ENCODE assay signal across 9 cellular contexts in the genomic region with DNA sequence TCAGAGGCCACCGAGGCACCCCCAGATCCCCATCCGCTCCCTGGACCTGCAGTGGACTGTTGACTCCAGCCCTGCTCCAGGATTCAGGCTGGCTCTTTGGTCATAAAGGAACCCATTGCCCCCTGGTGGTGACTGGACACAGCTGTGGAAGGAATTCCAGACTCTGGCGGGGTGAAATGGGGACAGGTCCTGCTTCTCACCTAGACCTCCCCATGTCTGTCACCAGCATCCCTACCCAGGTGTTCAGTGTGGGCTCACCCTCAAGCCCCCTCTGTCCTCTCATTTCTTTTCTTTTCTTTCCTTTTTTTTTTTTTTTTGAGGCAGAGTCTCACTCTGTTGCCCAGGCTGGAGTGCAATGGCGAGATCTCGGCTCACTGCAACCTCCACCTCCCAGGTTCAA. TPM values are rescaled to one million over a fixed set of nuclear protein-coding genes. Genes with fewer than 3 reads are reported as not detected.
DNase-seq lines count a peak whose midpoint lies in the region; ATAC-seq and TF ChIP-seq lines count a peak whose summit lies in the region.
"Had no signal": no experiment of that assay in that cellular context is flagged by ENCODE, and none has a peak within 500 bp of the region (broad histone marks: within the 10 kb centered on the region; RNA-seq: fewer than 3 reads in every experiment).

No MANE protein-coding gene starts in this region.

- H3K9me3 ChIP-seq in IMR-90 (ENCODE audit: control insufficient read depth, insufficient read depth, low read length) (no peaks in the 10 kb centered on the region), Peyer's patch (no peaks in the 10 kb centered on the region), uterus (no peaks in the 10 kb centered on the region)

- CTCF ChIA-PET in IMR-90 (lab: Yijun Ruan, JAX) = interaction anchor here (0.6 to 1.3 kb wide), 5 partner anchors 9 to 189 kb away, joined by 3 to 6 read pairs (median 3); a partner anchor contains a TSS

- POLR2A ChIA-PET in IMR-90 (lab: Charles Lee; ENCODE audit: unreplicated experiment) = no interaction called here

- WGBS in IMR-90 (ENCODE audit: extremely low coverage in 2 of 2, insufficient read length in 1 of 2), 2 experiments = no CpG with 5 or more reads among the region's 5 CpGs

- intact Hi-C loops in IMR-90 (cut with micrococcal nuclease) = loop anchor here (1.0 to 5.0 kb wide), 3 partner anchors 61 to 134 kb away; a partner anchor contains a TSS
- intact Hi-C loops in uterus (cut with DNase I; ENCODE audit: low total_unique reads) = loop anchor here (2.0 kb wide), 1 partner anchor 78 kb away; no protein-coding TSS in a partner anchor

- BruUV-seq in IMR-90 (replicated peaks; lab: Mats Ljungman, UMichigan) = no TSS peak

- no peak overlapping the region for H3K56ac ChIP-seq in IMR-90 (ENCODE audit: extremely low read depth, insufficient read depth, low read length)

- H3K4ac ChIP-seq in IMR-90 (ENCODE audit: low read depth, low read length) = peak overlapping the region; percentile 90

- dilution Hi-C loops in IMR-90 (cut with HindIII; ENCODE audit: low sequenced_read_pairs, unreplicated experiment) = no loop called here

- H2BK15ac ChIP-seq in IMR-90 (ENCODE audit: low read depth, low read length) = peak overlapping the region; percentile 97; the same call in 2 of the 3 replicates

- peak overlapping the region in 1 of 2 experiments; percentile 76; a peak in 1 of 4 replicates for H4K8ac ChIP-seq in IMR-90 (ENCODE audit: low read depth in 2 of 2, low read length in 2 of 2)

- no peaks in the 10 kb centered on the region for H4K20me1 ChIP-seq in IMR-90 (ENCODE audit: insufficient read depth, low read length)

- H3K18ac ChIP-seq in IMR-90 (ENCODE audit: low read depth, low read length) = no peak overlapping the region

- no peaks in the 10 kb centered on the region for H3K36me3 Mint-ChIP-seq in activated T-helper 17 cell treated with anti-CD3 and anti-CD28 coated beads, Interleukin-2, amount 50 U/mL, for 72 hours (ENCODE audit: low read depth)
- no peaks in the 10 kb centered on the region for H3K36me3 Mint-ChIP-seq in neural crest cell (ENCODE audit: low read depth)

- no peak overlapping the region for H3K4me2 ChIP-seq in IMR-90 (ENCODE audit: low read depth, low read length)

- H3K4me1 ChIP-seq in IMR-90 (ENCODE audit: control insufficient read depth, insufficient read depth, low read length) (peaks cover 4% of the 10 kb centered on the region), Peyer's patch (no peaks in the 10 kb centered on the region), uterus (no peaks in the 10 kb centered on the region)

- H3K27ac ChIP-seq in IMR-90 (ENCODE audit: insufficient read depth, low read length) (no peak overlapping the region), Peyer's patch (no peak overlapping the region), uterus (no peak overlapping the region)

- TF ChIP-seq RAD21 in IMR-90 (IDR thresholded peaks at IDR 0.05; ENCODE audit: low read length) = peak; percentile 94

- no peaks in the 10 kb centered on the region for H3K9me3 Mint-ChIP-seq in activated T-helper 17 cell treated with anti-CD3 and anti-CD28 coated beads, Interleukin-2, amount 50 U/mL, for 72 hours
- H3K9me3 Mint-ChIP-seq in neural crest cell = no peaks in the 10 kb centered on the region

- H4K91ac ChIP-seq in IMR-90 (ENCODE audit: insufficient read depth, low read depth, low read length) = peak overlapping the region; percentile 72; the same call in 1 of the 2 replicates

- H3K36me3 ChIP-seq in IMR-90 (ENCODE audit: control insufficient read depth, insufficient read depth, low read length) (no peaks in the 10 kb centered on the region), Peyer's patch (no peaks in the 10 kb centered on the region), uterus (no peaks in the 10 kb centered on the region)

- no peak overlapping the region for H3K4me3 Mint-ChIP-seq in activated T-helper 17 cell treated with anti-CD3 and anti-CD28 coated beads, Interleukin-2, amount 50 U/mL, for 72 hours
- H3K4me3 Mint-ChIP-seq in neural crest cell = no peak overlapping the region

- peaks cover 11% of the 10 kb centered on the region for H3K4me1 Mint-ChIP-seq in activated T-helper 17 cell treated with anti-CD3 and anti-CD28 coated beads, Interleukin-2, amount 50 U/mL, for 72 hours
- peaks cover 4% of the 10 kb centered on the region for H3K4me1 Mint-ChIP-seq in neural crest cell

- in situ Hi-C loops in IMR-90 (cut with MboI; ENCODE audit: low sequenced_read_pairs) = loop anchor here (5.0 kb wide), 2 partner anchors 84 to 336 kb away; no protein-coding TSS in a partner anchor

- peak overlapping the region; percentile 88 for H2BK120ac ChIP-seq in IMR-90 (ENCODE audit: low read depth, low read length)

- H3K79me1 ChIP-seq in IMR-90 (ENCODE audit: low read depth in 1 of 2, low read length in 2 of 2) = peaks cover 21 to 30% of the 10 kb centered on the region in 2 experiments

- peak overlapping the region; percentile 57; the same call in 1 of the 2 replicates for H3K14ac ChIP-seq in IMR-90 (replicated peaks; ENCODE audit: low read depth, low read length)

- peak overlapping the region; percentile 64 for H2AFZ ChIP-seq in IMR-90 (replicated peaks; ENCODE audit: low read length, poor library complexity)

- DNase-seq in COLO829 (ENCODE audit: low spot score) (peak; percentile 79), IMR-90 (peak; percentile 76), Peyer's patch (peak; percentile 65 to 91 (median 75)), fibroblast of pulmonary artery (ENCODE audit: low read depth) (peak; percentile 86), neural crest cell (ENCODE audit: low read depth, low spot score) (peak; percentile 76), uterus (peak; percentile 79 to 89)

- no peak overlapping the region for H3K9ac ChIP-seq in IMR-90 (ENCODE audit: low read depth, low read length)

- no peak overlapping the region for H4K5ac ChIP-seq in IMR-90 (ENCODE audit: low read depth, low read length)

- TF ChIP-seq CTCF in IMR-90 (conservative IDR thresholded peaks at IDR 0.05; ENCODE audit: low read depth, low read length) (peak; percentile 94), Peyer's patch (IDR thresholded peaks at IDR 0.05) (peak; percentile 61 to 93 (median 86)), fibroblast of pulmonary artery (IDR thresholded peaks at IDR 0.05; ENCODE audit: low read length, missing control alignments) (peak; percentile 96), neural crest cell (conservative IDR thresholded peaks at IDR 0.05) (peak; percentile 88), uterus (IDR thresholded peaks at IDR 0.05) (peak; percentile 84 to 98 (median 91))

- peak overlapping the region; percentile 80 for H2AK9ac ChIP-seq in IMR-90 (replicated peaks; ENCODE audit: low read depth, low read length, poor library complexity)

- peak overlapping the region; percentile 100 for H2AK5ac ChIP-seq in IMR-90 (ENCODE audit: low read depth, low read length)

- no peak overlapping the region for H2BK5ac ChIP-seq in IMR-90 (ENCODE audit: low read depth, low read length, poor library complexity, severe bottlenecking)

- no peaks in the 10 kb centered on the region for H3K27me3 ChIP-seq in IMR-90 (ENCODE audit: control insufficient read depth, insufficient read depth, low read length)
- H3K27me3 ChIP-seq in Peyer's patch = no peaks in the 10 kb centered on the region
- no peaks in the 10 kb centered on the region for H3K27me3 ChIP-seq in uterus

- ATAC-seq in IMR-90 (ENCODE audit: low read depth) (peak; percentile 85), GM19463 (IDR thresholded peaks at IDR 0.05; ENCODE audit: unreplicated experiment) (no peak)
- peak; percentile 71 for ATAC-seq in activated T-helper 17 cell treated with anti-CD3 and anti-CD28 coated beads, Interleukin-2, amount 50 U/mL, for 72 hours (replicated peaks)

- no peak for TF ChIP-seq POLR2A in IMR-90 (IDR thresholded peaks at IDR 0.05; ENCODE audit: low read depth, low read length)
- TF ChIP-seq POLR2A in Peyer's patch (IDR thresholded peaks at IDR 0.05) = no peak
- no peak for TF ChIP-seq POLR2A in uterus (IDR thresholded peaks at IDR 0.05)

- peak overlapping the region; percentile 59; the same call in 1 of the 2 replicates for H3K23ac ChIP-seq in IMR-90 (ENCODE audit: low read depth, low read length)

- H3K4me3 ChIP-seq in IMR-90 (ENCODE audit: insufficient read depth, low read depth, low read length) (no peak overlapping the region), Peyer's patch (no peak overlapping the region), fibroblast of pulmonary artery (replicated peaks; ENCODE audit: low read depth, low read length) (no peak overlapping the region), uterus (no peak overlapping the region)
- H3K4me3 ChIP-seq: skin epidermis had no signal

- H3K9me1 ChIP-seq in IMR-90 (ENCODE audit: insufficient read depth, low read length) = peaks cover 5% of the 10 kb centered on the region

- H3K27me3 Mint-ChIP-seq in activated T-helper 17 cell treated with anti-CD3 and anti-CD28 coated beads, Interleukin-2, amount 50 U/mL, for 72 hours = peaks cover 3% of the 10 kb centered on the region
- peaks cover 9% of the 10 kb centered on the region for H3K27me3 Mint-ChIP-seq in neural crest cell (ENCODE audit: low read depth)

- no peak overlapping the region for H3K27ac Mint-ChIP-seq in activated T-helper 17 cell treated with anti-CD3 and anti-CD28 coated beads, Interleukin-2, amount 50 U/mL, for 72 hours
- no peak overlapping the region for H3K27ac Mint-ChIP-seq in neural crest cell (ENCODE audit: unreplicated experiment)

- H2BK20ac ChIP-seq in IMR-90 (ENCODE audit: low read depth, low read length) = peak overlapping the region; percentile 92

TF ChIP-seq in IMR-90, 13 proteins besides CTCF, POLR2A, EP300 and RAD21:
- TF ChIP-seq RCOR1 (IDR thresholded peaks at IDR 0.05; ENCODE audit: insufficient replicate concordance, low read length) (no peak), SMC3 (IDR thresholded peaks at IDR 0.05; ENCODE audit: low read depth, low read length) (peak; percentile 99)

RNA-seq across cellular contexts. Expression of a gene that starts 25.5 kb away (rescaled TPM):
- total RNA-seq in IMR-90 (2012; rRNA removed) (15.8 and 18.9 TPM in 2 replicates), Peyer's patch (10 to 100 TPM in 2 of 4 donors, 1 to 10 TPM in 2; 4.4 to 90.8 (median 12.6) TPM), neural crest cell (53.3 and 56.1 TPM in 2 replicates), uterus (100 to 1,000 TPM in 2 of 4 donors, 10 to 100 TPM in 2; 46.6 to 147 (median 99.5) TPM)
- 21.7 and 22.6 TPM in 2 replicates for polyA plus RNA-seq in IMR-90 (2012; rRNA removed)
- 17.5 and 24.5 TPM in 2 replicates for polyA plus RNA-seq in IMR-90 (2012; cell fraction: cytosol; rRNA removed)
- 26.3 and 44.5 TPM in 2 replicates for polyA plus RNA-seq in IMR-90 (2012; cell fraction: nucleus; rRNA removed; ENCODE audit: low replicate concordance)
- total RNA-seq in activated T-helper 17 cell treated with anti-CD3 and anti-CD28 coated beads, Interleukin-2, amount 50 U/mL, for 72 hours = 10 to 100 TPM; 14.7 to 17.1 TPM
